8 cellular contexts compared by ENCODE assay signal in genomic region chr6:111837641-111838500, GRCh38. TPM values are rescaled to one million over a fixed set of nuclear protein-coding genes. Genes with fewer than 3 reads are reported as not detected.
DNase-seq lines count a peak whose midpoint lies in the region; ATAC-seq and TF ChIP-seq lines count a peak whose summit lies in the region.

No MANE protein-coding gene starts in this region.

- H3K36me3 ChIP-seq in transverse colon (no peaks in the 10 kb centered on the region), HAP-1 (replicated peaks) (no peaks in the 10 kb centered on the region)

- H3K4me3 ChIP-seq in transverse colon (no peak overlapping the region), HAP-1 (no peak overlapping the region)

- ATAC-seq in HG03280 (IDR thresholded peaks at IDR 0.05; ENCODE audit: unreplicated experiment), result peak; percentile 71
- ATAC-seq in activated naive CD4-positive, alpha-beta T cell treated with anti-CD3 and anti-CD28 coated beads, Interleukin-2, amount 50 U/mL, for 72 hours, result peak; percentile 78 to 82

- peak; percentile 28 for DNase-seq in activated CD4-positive, CD25-positive, alpha-beta regulatory T cell treated with anti-CD3 and anti-CD28 coated beads, Interleukin-2, amount 50 U/mL, for 16 hours (ENCODE audit: low read depth, low spot score)
- DNase-seq in activated CD4-positive, CD25-positive, alpha-beta regulatory T cell (lab: John Stamatoyannopoulos, UW), result no peak
- DNase-seq in activated naive CD4-positive, alpha-beta T cell treated with anti-CD3 and anti-CD28 coated beads, Interleukin-2, amount 50 U/mL, for 72 hours (ENCODE audit: low spot score in 2 of 2), result peak; percentile 57 to 78
- DNase-seq in transverse colon (no peak), GM19240 (ENCODE audit: insufficient read length, low spot score) (no peak), HAP-1 (ENCODE audit: low spot score in 2 of 2) (no peak), H9 (no peak)

- in situ Hi-C loops in transverse colon (cut with MboI; ENCODE audit: low pct_ligation_motif_present in 1 of 4, low pct_unique_long_range_greater_than_20kb in 1 of 4, low sequenced_read_pairs in 3 of 4) (no loop called here), HAP-1 (cut with MboI; ENCODE audit: low sequenced_read_pairs) (no loop called here)

- H3K9me3 ChIP-seq in transverse colon, result no peaks in the 10 kb centered on the region
- H3K9me3 ChIP-seq in HAP-1, result no peaks in the 10 kb centered on the region
- H3K9me3 ChIP-seq in H9 (ENCODE audit: control insufficient read depth, low read depth, low read length), result no peaks in the 10 kb centered on the region

- intact Hi-C loops in transverse colon (cut with DNase I; ENCODE audit: low total_unique reads), result no loop called here

- H3K4me2 ChIP-seq in H9 (ENCODE audit: insufficient read depth, insufficient read length, low read length), result no peak overlapping the region

- H4K5ac ChIP-seq in H9 (ENCODE audit: insufficient read length, low read depth, low read length), result no peak overlapping the region

- no peak overlapping the region for H3K23ac ChIP-seq in H9 (ENCODE audit: insufficient read length, low read depth, low read length)

- no peaks in the 10 kb centered on the region; the same call in 1 of the 2 replicates for H3K79me2 ChIP-seq in H9 (ENCODE audit: insufficient read depth, low read length)

- H3K4me1 ChIP-seq in transverse colon (peaks cover 0 to 22% (median under 1%) of the 10 kb centered on the region in 4 donors), HAP-1 (no peaks in the 10 kb centered on the region), H9 (ENCODE audit: insufficient read depth, low read length) (peaks cover 13% of the 10 kb centered on the region)

- TF ChIP-seq EP300 in transverse colon (IDR thresholded peaks at IDR 0.05; ENCODE audit: low read depth), result no peak

- H3T11ph ChIP-seq in H9 (ENCODE audit: low read length), result no peak overlapping the region

- H3K23me2 ChIP-seq in H9 (ENCODE audit: insufficient read length, low read depth, low read length, poor library complexity, severe bottlenecking), result no peaks in the 10 kb centered on the region

- no peak overlapping the region for H3K9ac ChIP-seq in H9 (ENCODE audit: extremely low read depth, insufficient read length, low read length)

- H2AFZ ChIP-seq in H9 (ENCODE audit: low read length), result no peak overlapping the region

- H3K27me3 ChIP-seq in transverse colon, result no peaks in the 10 kb centered on the region
- no peaks in the 10 kb centered on the region for H3K27me3 ChIP-seq in HAP-1 (ENCODE audit: low read depth)
- H3K27me3 ChIP-seq in H9 (ENCODE audit: insufficient read depth, low read length), result no peaks in the 10 kb centered on the region

- no peak overlapping the region for H3K56ac ChIP-seq in H9 (ENCODE audit: insufficient read length, low read depth, low read length)

- H3K27ac Mint-ChIP-seq in activated naive CD4-positive, alpha-beta T cell treated with anti-CD3 and anti-CD28 coated beads, Interleukin-2, amount 50 U/mL, for 72 hours, result peak overlapping the region; percentile 91 to 97
- peak overlapping the region in 1 of 3 experiments; percentile 1; a peak in 2 of 7 replicates for H3K27ac Mint-ChIP-seq in H9

- TF ChIP-seq POLR2A in transverse colon (IDR thresholded peaks at IDR 0.05), result no peak

- no peak overlapping the region for H2BK15ac ChIP-seq in H9 (ENCODE audit: low read depth, low read length)

- 75 to 85% methylated on average over 6 to 8 of the region's 8 CpGs for WGBS in transverse colon (ENCODE audit: low coverage in 1 of 2), 2 donors
- WGBS in H9 (ENCODE audit: extremely low coverage, insufficient read length, low lambda C conversion rate), result no CpG with 5 or more reads among the region's 8 CpGs

- H2BK12ac ChIP-seq in H9 (ENCODE audit: insufficient read length, low read depth, low read length), result no peak overlapping the region

- no peak overlapping the region for H4K8ac ChIP-seq in H9 (replicated peaks; ENCODE audit: insufficient read length, low read depth, low read length)

- H3K36me3 Mint-ChIP-seq in activated naive CD4-positive, alpha-beta T cell treated with anti-CD3 and anti-CD28 coated beads, Interleukin-2, amount 50 U/mL, for 72 hours, result peaks cover 11 to 24% of the 10 kb centered on the region in 2 donors
- no peaks in the 10 kb centered on the region; a peak in 1 of 7 replicates for H3K36me3 Mint-ChIP-seq in H9 (ENCODE audit: insufficient read depth in 1 of 3, low read depth in 3 of 3)

- no peak overlapping the region for H3K14ac ChIP-seq in H9 (ENCODE audit: insufficient read depth, low read length)

- no peak overlapping the region for H3K4me3 Mint-ChIP-seq in H9

- H2BK5ac ChIP-seq in H9 (ENCODE audit: insufficient read length, low read length), result no peak overlapping the region

- H3K4me1 Mint-ChIP-seq in H9, result peaks cover 12 to 13% of the 10 kb centered on the region in 2 experiments

- no peak overlapping the region for H2BK120ac ChIP-seq in H9 (ENCODE audit: low read depth, low read length, poor library complexity, severe bottlenecking)

- no peak overlapping the region for H2AK5ac ChIP-seq in H9 (ENCODE audit: insufficient read length, low read length)

- H3K9me3 Mint-ChIP-seq in activated naive CD4-positive, alpha-beta T cell treated with anti-CD3 and anti-CD28 coated beads, Interleukin-2, amount 50 U/mL, for 72 hours, result no peaks in the 10 kb centered on the region
- no peaks in the 10 kb centered on the region for H3K9me3 Mint-ChIP-seq in H9

- no peak overlapping the region for H2BK20ac ChIP-seq in H9 (ENCODE audit: low read depth, low read length, poor library complexity, severe bottlenecking)

- H3K18ac ChIP-seq in H9 (ENCODE audit: insufficient read length, low read depth, low read length), result no peak overlapping the region

- H4K91ac ChIP-seq in H9 (ENCODE audit: insufficient read length, low read depth, low read length), result no peak overlapping the region

- H3K27me3 Mint-ChIP-seq in H9 (ENCODE audit: low read depth), result no peaks in the 10 kb centered on the region

- no peak overlapping the region for H3K4ac ChIP-seq in H9 (ENCODE audit: low read depth, low read length)

- peak overlapping the region; percentile 0 to 35 (median 10) for H3K27ac ChIP-seq in transverse colon
- no peak overlapping the region for H3K27ac ChIP-seq in H9 (ENCODE audit: insufficient read length, low read depth, low read length)

- H3K79me1 ChIP-seq in H9 (ENCODE audit: insufficient read depth, low read depth, low read length, poor library complexity, severe bottlenecking), result no peaks in the 10 kb centered on the region

- TF ChIP-seq CTCF in transverse colon (IDR thresholded peaks at IDR 0.05) (no peak), H9 (conservative IDR thresholded peaks at IDR 0.05) (no peak)

- H4K20me1 ChIP-seq in H9 (ENCODE audit: control insufficient read depth, insufficient read depth, insufficient read length), result no peaks in the 10 kb centered on the region

RNA-seq across cellular contexts. Expression of gene FYN, which starts 35.4 kb away (rescaled TPM):
- total RNA-seq in activated naive CD4-positive, alpha-beta T cell treated with anti-CD3 and anti-CD28 coated beads, Interleukin-2, amount 50 U/mL, for 72 hours, result 100 to 1,000 TPM; 287 to 304 TPM
- total RNA-seq in transverse colon, result 100 to 1,000 TPM in 1 of 4 donors, 10 to 100 TPM in 3; 16.3 to 288 (median 52.2) TPM
- total RNA-seq in H9 (2021), result 63.3 and 64.8 TPM in 2 replicates

Comparison
In these comparisons a context has a peak if more than half of its experiments do, and no peak if none do; other contexts are left out.
1. DNase-seq: peak in activated CD4-positive, CD25-positive, alpha-beta regulatory T cell treated with anti-CD3 and anti-CD28 coated beads, Interleukin-2, amount 50 U/mL, for 16 hours (single experiment) and activated naive CD4-positive, alpha-beta T cell treated with anti-CD3 and anti-CD28 coated beads, Interleukin-2, amount 50 U/mL, for 72 hours (2 of 2); none in activated CD4-positive, CD25-positive, alpha-beta regulatory T cell (0 of 4), transverse colon (single experiment), GM19240 (single experiment), HAP-1 (0 of 2) and H9 (single experiment).